Comparison of ENCODE assay signal across 9 cellular contexts in genomic region chr16:29029168-29029994, GRCh38. TPM values are rescaled to one million over a fixed set of nuclear protein-coding genes. Genes with fewer than 3 reads are reported as not detected.
DNase-seq lines count a peak whose midpoint lies in the region; ATAC-seq, FAIRE-seq and TF ChIP-seq lines count a peak whose summit lies in the region.
"Had no signal": no experiment of that assay in that cellular context is flagged by ENCODE, and none has a peak within 500 bp of the region (broad histone marks: within the 10 kb centered on the region; RNA-seq: fewer than 3 reads in every experiment).

No MANE protein-coding gene starts in this region.

- peak overlapping the region; percentile 85 for H3K14ac ChIP-seq in neuronal stem cell (ENCODE audit: low read length)

- peak; percentile 23 for FAIRE-seq in urothelium cell line (lab: Jason Lieb, UNC)
- FAIRE-seq: G401.6 had no signal

- peak overlapping the region; percentile 95 for H3K18ac ChIP-seq in neuronal stem cell (ENCODE audit: low read length)

- intact Hi-C loops in right cardiac atrium (cut with DNase I) (no loop called here), left ventricle myocardium superior (cut with micrococcal nuclease) (no loop called here), body of pancreas (cut with DNase I) (no loop called here)

- ATAC-seq in right cardiac atrium (peak; percentile 26 to 29), left ventricle myocardium superior (no peak), body of pancreas (peak; percentile 6), GM18498 (IDR thresholded peaks at IDR 0.05; ENCODE audit: unreplicated experiment) (no peak)

- H2AK5ac ChIP-seq in neuronal stem cell (ENCODE audit: low read depth, low read length) = peak overlapping the region; percentile 76

- no peak overlapping the region for H2BK120ac ChIP-seq in neuronal stem cell (ENCODE audit: low read depth, low read length)

- H4K91ac ChIP-seq in neuronal stem cell (ENCODE audit: low read depth, low read length, poor library complexity) = peak overlapping the region; percentile 47

- H3K4me3 ChIP-seq in right cardiac atrium (ENCODE audit: low read length) (no peak overlapping the region), WERI-Rb-1 (ENCODE audit: low read depth, low read length) (peak overlapping the region; percentile 28), body of pancreas (no peak overlapping the region), neuronal stem cell (ENCODE audit: low read length in 2 of 2) (no peak overlapping the region)

- H3K36me3 ChIP-seq in WERI-Rb-1 (no peaks in the 10 kb centered on the region), body of pancreas (replicated peaks in 1 of 2; ENCODE audit: insufficient read depth in 1 of 2, low read depth in 2 of 2) (no peaks in the 10 kb centered on the region), neuronal stem cell (replicated peaks in 1 of 2; ENCODE audit: control insufficient read depth in 2 of 2, insufficient read depth in 2 of 2, low read length in 2 of 2) (no peaks in the 10 kb centered on the region)

- DNase-seq in right cardiac atrium = peak in 1 of 3 donors; percentile 34
- no peak for DNase-seq in left ventricle myocardium superior
- DNase-seq in WERI-Rb-1 = peak; percentile 82
- DNase-seq in body of pancreas = peak in 1 of 4 donors; percentile 12
- peak; percentile 20 for DNase-seq in neuronal stem cell (ENCODE audit: low spot score)
- peak; percentile 90 for DNase-seq in urothelium cell line (ENCODE audit: low spot score)
- no peak for DNase-seq in NCI-H146 (lab: John Stamatoyannopoulos, UW)

- 37% methylated on average over 16 of the region's 16 CpGs for WGBS in right cardiac atrium
- WGBS in body of pancreas, 2 donors = 44 to 47% methylated on average over 5 to 15 of the region's 16 CpGs
- whole genome bisulfite sequencing in neuronal stem cell (ENCODE audit: extremely low coverage in 2 of 2, insufficient read length in 2 of 2, insufficient replicate concordance in 1 of 2), 2 donors = no CpG with 5 or more reads among the region's 16 CpGs

- H2BK15ac ChIP-seq in neuronal stem cell (ENCODE audit: low read length) = peak overlapping the region; percentile 40

- TF ChIP-seq POLR2A in body of pancreas (IDR thresholded peaks at IDR 0.05) = no peak

- peak overlapping the region; percentile 80 for H2AFZ ChIP-seq in neuronal stem cell (ENCODE audit: low read length)

- H2BK5ac ChIP-seq in neuronal stem cell (ENCODE audit: low read length) = peak overlapping the region; percentile 27

- H3K9me3 ChIP-seq in right cardiac atrium (ENCODE audit: control insufficient read depth, low read length) = no peaks in the 10 kb centered on the region
- H3K9me3 ChIP-seq in WERI-Rb-1 (ENCODE audit: severe bottlenecking) = no peaks in the 10 kb centered on the region
- no peaks in the 10 kb centered on the region for H3K9me3 ChIP-seq in body of pancreas
- no peaks in the 10 kb centered on the region for H3K9me3 ChIP-seq in neuronal stem cell (replicated peaks in 1 of 2; ENCODE audit: control insufficient read depth in 2 of 2, insufficient read depth in 1 of 2, low read depth in 1 of 2, low read length in 2 of 2)

- peak overlapping the region; percentile 68 for H3K9ac ChIP-seq in neuronal stem cell (ENCODE audit: low read depth, low read length, poor library complexity)

- no peak overlapping the region for H3K23ac ChIP-seq in neuronal stem cell (ENCODE audit: low read depth, low read length, poor library complexity)

- H3K4me1 ChIP-seq in right cardiac atrium (ENCODE audit: control insufficient read depth, insufficient read depth, low read length) = no peaks in the 10 kb centered on the region
- H3K4me1 ChIP-seq in body of pancreas = no peaks in the 10 kb centered on the region
- H3K4me1 ChIP-seq in neuronal stem cell (ENCODE audit: control insufficient read depth in 2 of 2, insufficient read depth in 1 of 2, low read depth in 1 of 2, low read length in 2 of 2) = peaks cover 0 to 12% of the 10 kb centered on the region in 2 donors

- TF ChIP-seq CTCF in WERI-Rb-1 (IDR thresholded peaks at IDR 0.05; ENCODE audit: low read depth, low read length) = no peak
- TF ChIP-seq CTCF in body of pancreas (IDR thresholded peaks at IDR 0.05) = no peak

- peak overlapping the region; percentile 94 for H3K4ac ChIP-seq in neuronal stem cell (ENCODE audit: low read length)

- peak overlapping the region; percentile 27 for H2BK12ac ChIP-seq in neuronal stem cell (ENCODE audit: low read length)

- H3K27me3 ChIP-seq in right cardiac atrium (ENCODE audit: control insufficient read depth, insufficient read depth) (no peaks in the 10 kb centered on the region), WERI-Rb-1 (ENCODE audit: insufficient read depth, low read depth, severe bottlenecking) (no peaks in the 10 kb centered on the region), body of pancreas (no peaks in the 10 kb centered on the region), neuronal stem cell (ENCODE audit: control insufficient read depth in 3 of 3, insufficient read depth in 3 of 3, low read depth in 1 of 3, low read length in 3 of 3) (peaks cover 0 to 2% (median 0%) of the 10 kb centered on the region in 3 experiments)

- peak overlapping the region; percentile 19 for H3K4me2 ChIP-seq in neuronal stem cell (ENCODE audit: insufficient read depth, low read length, poor library complexity, severe bottlenecking)

- H3K27ac ChIP-seq in right cardiac atrium (ENCODE audit: low read length) (no peak overlapping the region), WERI-Rb-1 (peak overlapping the region; percentile 88), body of pancreas (no peak overlapping the region), neuronal stem cell (replicated peaks; ENCODE audit: low read length) (peak overlapping the region; percentile 45)

- no peaks in the 10 kb centered on the region for H3K79me1 ChIP-seq in neuronal stem cell (ENCODE audit: low read depth, low read length)

- H4K8ac ChIP-seq in neuronal stem cell (ENCODE audit: low read depth, low read length) = no peak overlapping the region

RNA-seq across cellular contexts. Expression of gene LAT, which starts 44.5 kb away (rescaled TPM):
- total RNA-seq in right cardiac atrium (1 to 10 TPM; 1.2 to 2.9 (median 2.2) TPM), left ventricle myocardium superior (1.6 TPM), body of pancreas (1 to 10 TPM; 1.6 to 4.7 TPM)
- 2.0 TPM for polyA plus RNA-seq in right cardiac atrium
- polyA plus RNA-seq in neuronal stem cell (2013, experiment 1 of 2) = 1.8 TPM
- 1.7 TPM for polyA plus RNA-seq in neuronal stem cell (2013, experiment 2 of 2)

RNA-seq across cellular contexts. Expression of gene SPNS1, which starts 54.8 kb away (rescaled TPM):
- total RNA-seq in right cardiac atrium (10 to 100 TPM; 16.1 to 18.0 (median 16.5) TPM), left ventricle myocardium superior (17.9 TPM), body of pancreas (10 to 100 TPM; 11.2 to 23.1 TPM)
- polyA plus RNA-seq in right cardiac atrium = 19.5 TPM
- 21.5 TPM for polyA plus RNA-seq in neuronal stem cell (2013, experiment 1 of 2)
- polyA plus RNA-seq in neuronal stem cell (2013, experiment 2 of 2) = 21.8 TPM

Comparison
In these comparisons a context has a peak if more than half of its experiments do, and no peak if none do; other contexts are left out.
1. ATAC-seq: peak in right cardiac atrium (2 of 2) and body of pancreas (single experiment); none in left ventricle myocardium superior (single experiment) and GM18498 (single experiment).
2. DNase-seq: peak in WERI-Rb-1 (single experiment), neuronal stem cell (single experiment) and urothelium cell line (single experiment); none in left ventricle myocardium superior (single experiment) and NCI-H146 (single experiment).
3. H3K27ac ChIP-seq: peak in WERI-Rb-1 (single experiment) and neuronal stem cell (single experiment); none in right cardiac atrium (single experiment) and body of pancreas (0 of 4).